ENCODE assay signal across 13 cellular contexts in the genomic region with DNA sequence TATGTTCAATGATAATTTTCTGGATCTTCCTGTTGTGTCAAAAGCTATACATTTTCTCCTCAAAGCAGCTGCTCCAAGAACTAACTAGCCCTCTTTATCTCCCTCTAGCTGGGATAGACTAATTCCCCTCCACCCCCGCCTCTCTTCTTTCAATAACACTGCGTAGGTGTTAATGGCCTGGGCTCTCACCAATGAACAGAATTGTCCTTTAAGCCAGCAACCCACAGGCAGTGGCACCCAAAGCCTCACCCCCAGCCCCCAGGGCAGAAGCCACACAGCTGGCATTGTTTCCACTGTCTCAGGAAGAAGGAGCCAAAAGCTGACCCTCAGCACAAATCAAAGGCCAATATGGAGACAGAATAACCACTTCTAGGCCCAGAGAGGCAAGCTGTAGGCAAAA. TPM values are rescaled to one million over a fixed set of nuclear protein-coding genes. Genes with fewer than 3 reads are reported as not detected.
"Had no signal": no experiment of that assay in that cellular context is flagged by ENCODE, and none has a peak within 500 bp of the region (broad histone marks: within the 10 kb centered on the region; RNA-seq: fewer than 3 reads in every experiment).

No MANE protein-coding gene starts in this region.

RNA-seq across cellular contexts. Expression of a gene that starts 41.6 kb away (rescaled TPM):
- total RNA-seq: activated CD4-positive, alpha-beta memory T cell treated with anti-CD3 and anti-CD28 coated beads for 36 hours; activated CD4-positive, alpha-beta T cell treated with anti-CD3 and anti-CD28 coated beads, Interleukin-2, amount 10 ng/mL, durations not matched to agents 24 days and 14 days; activated CD8-positive, alpha-beta memory T cell treated with anti-CD3 and anti-CD28 coated beads for 36 hours; activated naive CD4-positive, alpha-beta T cell treated with anti-CD3 and anti-CD28 coated beads for 36 hours; activated naive CD8-positive, alpha-beta T cell treated with anti-CD3 and anti-CD28 coated beads for 36 hours; ascending aorta; endothelial cell of umbilical vein; fibroblast of lung; fibroblast of villous mesenchyme; naive thymus-derived CD8-positive, alpha-beta T cell; renal cortical epithelial cell; T-helper 17 cell had no signal
- polyA plus RNA-seq: endothelial cell of umbilical vein; fibroblast of lung; naive thymus-derived CD8-positive, alpha-beta T cell had no signal

RNA-seq across cellular contexts. Expression of a gene that starts 46.6 kb away (rescaled TPM):
- total RNA-seq: ascending aorta, endothelial cell of umbilical vein, fibroblast of lung, fibroblast of villous mesenchyme, vagina had no signal
- polyA plus RNA-seq: fibroblast of lung; naive thymus-derived CD8-positive, alpha-beta T cell had no signal
